8 cellular contexts compared by ENCODE assay signal in the genomic region with DNA sequence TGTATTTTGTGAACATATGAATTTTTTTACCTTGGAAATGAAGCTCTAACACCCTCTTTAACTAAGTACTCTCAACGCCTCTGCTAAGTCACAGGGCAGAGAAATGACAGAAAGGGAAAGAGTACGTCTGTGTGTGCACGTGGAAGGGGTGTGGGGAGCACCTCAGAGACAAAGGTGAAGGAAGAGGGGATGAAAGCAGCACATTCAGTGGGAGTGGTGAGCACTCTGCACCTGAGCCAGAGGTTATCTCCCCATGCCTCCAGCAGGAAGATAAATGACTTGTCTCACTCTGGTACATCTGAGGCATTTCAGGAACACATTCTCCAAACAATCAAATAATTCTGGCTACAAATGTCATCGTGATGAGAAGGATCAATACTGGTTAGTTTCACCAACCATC. TPM values are rescaled to one million over a fixed set of nuclear protein-coding genes. Genes with fewer than 3 reads are reported as not detected.
DNase-seq lines count a peak whose midpoint lies in the region; ATAC-seq and TF ChIP-seq lines count a peak whose summit lies in the region.

No MANE protein-coding gene starts in this region.

- peaks cover 71 to 86% (median 79%) of the 10 kb centered on the region in 3 donors for H3K4me1 Mint-ChIP-seq in CD8-positive, alpha-beta memory T cell
- peaks cover 45% of the 10 kb centered on the region for H3K4me1 Mint-ChIP-seq in chondrocyte (ENCODE audit: low read depth)

- ATAC-seq in HG03342 (IDR thresholded peaks at IDR 0.05; ENCODE audit: unreplicated experiment) (no peak), HG02884 (IDR thresholded peaks at IDR 0.05; ENCODE audit: unreplicated experiment) (no peak)

- TF ChIP-seq POLR2A in Peyer's patch (IDR thresholded peaks at IDR 0.05): peak in 1 of 2 donors; percentile 47

- POLR2A ChIA-PET in CD8-positive, alpha-beta memory T cell (lab: Charles Lee): interaction anchor here (1.0 to 3.4 kb wide), 3 partner anchors 12 to 56 kb away, joined by 4 to 20 read pairs (median 8); partner anchors contain the start of gene GNA13

- peak overlapping the region; percentile 63 to 91 (median 74) for H3K4me3 Mint-ChIP-seq in CD8-positive, alpha-beta memory T cell
- H3K4me3 Mint-ChIP-seq in chondrocyte (ENCODE audit: unreplicated experiment): no peak overlapping the region

- H3K27ac ChIP-seq in CD8-positive, alpha-beta memory T cell (ENCODE audit: low read depth, low read length): peak overlapping the region; percentile 5
- H3K27ac ChIP-seq in Peyer's patch (peak overlapping the region; percentile 6 to 76 (median 34)), neutrophil (peak overlapping the region; percentile 57)

- no peaks in the 10 kb centered on the region for H3K27me3 ChIP-seq in CD8-positive, alpha-beta memory T cell (ENCODE audit: insufficient read depth, low read length, poor library complexity, severe bottlenecking)
- H3K27me3 ChIP-seq in Peyer's patch (no peaks in the 10 kb centered on the region), neutrophil (no peaks in the 10 kb centered on the region)

- peak overlapping the region; percentile 87 to 98 (median 94) for H3K27ac Mint-ChIP-seq in CD8-positive, alpha-beta memory T cell
- H3K27ac Mint-ChIP-seq in chondrocyte (ENCODE audit: unreplicated experiment): peak overlapping the region; percentile 2

- H3K4me1 ChIP-seq in CD8-positive, alpha-beta memory T cell (ENCODE audit: insufficient read depth, low read length): peaks cover 80% of the 10 kb centered on the region
- H3K4me1 ChIP-seq in Peyer's patch (peaks cover 0 to 66% (median 11%) of the 10 kb centered on the region in 4 donors), neutrophil (ENCODE audit: control insufficient read depth in 1 of 2, insufficient read depth in 1 of 2, low read depth in 1 of 2, low read length in 1 of 2) (peaks cover 3 to 8% of the 10 kb centered on the region in 2 experiments)

- peak in 2 of 5 donors; percentile 13 to 31 for DNase-seq in CD8-positive, alpha-beta memory T cell
- DNase-seq in Peyer's patch (peak in 2 of 3 donors; percentile 68 to 87), chondrocyte (ENCODE audit: low spot score) (no peak), NCI-H1105 (lab: John Stamatoyannopoulos, UW) (no peak), NCI-H128 (lab: John Stamatoyannopoulos, UW; ENCODE audit: unreplicated experiment) (no peak)

- peaks cover 3% of the 10 kb centered on the region for H3K36me3 ChIP-seq in CD8-positive, alpha-beta memory T cell (ENCODE audit: insufficient read depth, low read length)
- H3K36me3 ChIP-seq in Peyer's patch (peaks cover 0 to 16% (median 0%) of the 10 kb centered on the region in 3 donors), neutrophil (peaks cover 21% of the 10 kb centered on the region)

- H3K27me3 Mint-ChIP-seq in CD8-positive, alpha-beta memory T cell: peaks cover 0 to 3% of the 10 kb centered on the region in 2 donors
- H3K27me3 Mint-ChIP-seq in chondrocyte (ENCODE audit: low read depth): no peaks in the 10 kb centered on the region

- H3K4me3 ChIP-seq in CD8-positive, alpha-beta memory T cell (ENCODE audit: low read length): no peak overlapping the region
- no peak overlapping the region for H3K4me3 ChIP-seq in Peyer's patch
- H3K4me3 ChIP-seq in neutrophil (ENCODE audit: low read depth in 1 of 2, low read length in 1 of 2): no peak overlapping the region

- H3K36me3 Mint-ChIP-seq in CD8-positive, alpha-beta memory T cell: peaks cover 0 to 54% (median 20%) of the 10 kb centered on the region in 3 donors
- H3K36me3 Mint-ChIP-seq in chondrocyte (ENCODE audit: low read depth): peaks cover 17% of the 10 kb centered on the region

- CTCF ChIA-PET in CD8-positive, alpha-beta memory T cell (lab: Charles Lee): interaction anchor here (0.7 to 2.0 kb wide), 2 partner anchors 15 to 122 kb away, joined by 3 to 6 read pairs; partner anchors contain the start of genes GNA13 and LRRC37A3

- no peaks in the 10 kb centered on the region for H3K9me3 Mint-ChIP-seq in CD8-positive, alpha-beta memory T cell
- no peaks in the 10 kb centered on the region for H3K9me3 Mint-ChIP-seq in chondrocyte (ENCODE audit: low read depth)

- TF ChIP-seq CTCF in Peyer's patch (IDR thresholded peaks at IDR 0.05) (peak in 2 of 6 experiments; percentile 13), chondrocyte (IDR thresholded peaks at IDR 0.05) (no peak), neutrophil (IDR thresholded peaks at IDR 0.05) (no peak)

- H3K9me3 ChIP-seq in CD8-positive, alpha-beta memory T cell (ENCODE audit: low read length): no peaks in the 10 kb centered on the region
- H3K9me3 ChIP-seq in Peyer's patch (no peaks in the 10 kb centered on the region), neutrophil (no peaks in the 10 kb centered on the region)

RNA-seq across cellular contexts. Expression of gene GNA13, which starts 15.0 kb away (rescaled TPM):
- total RNA-seq in CD8-positive, alpha-beta memory T cell: 10 to 100 TPM; 59.0 to 60.1 TPM
- polyA plus RNA-seq in CD8-positive, alpha-beta memory T cell: 48.2 TPM
- total RNA-seq in Peyer's patch (10 to 100 TPM; 49.5 to 72.0 (median 63.6) TPM), chondrocyte (44.5 to 63.9 TPM (median 61.9 TPM) in 3 replicates)

Comparison
In these comparisons a context has a peak if more than half of its experiments do, and no peak if none do; other contexts are left out.
1. DNase-seq: peak in Peyer's patch (2 of 3); none in chondrocyte (single experiment), NCI-H1105 (single experiment) and NCI-H128 (single experiment).
2. H3K27ac ChIP-seq: peak in every context shown above with its lines; median percentile 57 in neutrophil; 34 in Peyer's patch; 5 in CD8-positive, alpha-beta memory T cell.